ENCODE assay signal across 8 cellular contexts in the genomic region with DNA sequence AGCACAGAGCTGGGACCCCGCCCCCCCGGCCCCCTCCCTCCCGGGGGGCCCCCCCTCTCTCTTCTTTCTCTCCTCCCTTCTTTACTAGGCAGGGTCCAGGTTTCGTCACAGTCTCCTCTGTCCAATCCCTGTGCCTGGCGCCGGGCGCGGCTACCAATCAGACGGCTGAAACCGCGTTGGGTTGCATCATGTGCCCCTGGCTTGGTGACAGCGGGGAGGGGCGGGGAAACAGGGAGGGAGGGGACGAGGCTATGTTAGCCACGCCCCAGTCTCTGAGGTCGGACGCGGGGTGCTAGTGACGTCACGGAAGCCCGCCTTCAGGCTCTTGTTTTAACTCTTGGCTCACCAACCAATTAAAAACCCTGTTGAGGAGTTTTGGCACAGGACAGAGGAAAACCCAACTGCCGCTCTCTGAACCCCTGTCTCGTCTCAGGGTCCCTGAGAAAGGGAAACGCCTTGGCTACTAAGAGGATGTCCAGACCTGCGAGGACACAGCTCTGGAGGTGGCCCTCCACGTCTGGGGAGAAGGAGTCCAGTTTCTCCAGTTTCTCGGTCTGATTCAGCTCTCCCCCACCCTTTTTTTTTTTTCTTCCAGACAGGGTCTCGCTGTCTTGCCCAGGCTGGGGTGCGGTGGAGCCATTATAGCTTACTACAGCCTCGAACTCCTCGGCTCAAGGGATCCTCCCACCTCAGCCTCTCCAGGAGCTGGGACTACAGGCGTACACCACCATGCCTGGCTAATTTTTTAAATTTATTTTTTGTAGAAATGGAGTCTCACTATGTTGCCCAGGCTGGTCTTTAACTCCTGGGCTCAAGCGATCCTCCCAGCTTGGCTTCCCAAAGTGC.
A peak's percentile ranks its signal among the peaks of the same experiment; 100 is the strongest.
DNase-seq lines count a peak whose midpoint lies in the region; ATAC-seq and TF ChIP-seq lines count a peak whose summit lies in the region.

No MANE protein-coding gene starts in this region.

- H3K27ac ChIP-seq in caudate nucleus (ENCODE audit: low read depth, low read length) (peak overlapping the region; percentile 98), skin epidermis (peak overlapping the region in 20 of 21 experiments; percentile 80 to 98 (median 92))

- DNase-seq in AG04449 (ENCODE audit: low read depth, low spot score): peak; percentile 94
- DNase-seq in NCI-H226: peak; percentile 96
- DNase-seq in activated CD4-positive, CD25-positive, alpha-beta regulatory T cell (lab: John Stamatoyannopoulos, UW): peak; percentile 90 to 97 (median 94)
- DNase-seq in caudate nucleus (lab: John Stamatoyannopoulos, UW): peak; percentile 95 to 100 (median 99)
- DNase-seq in iPS-NIHi7 (ENCODE audit: extremely low spot score): peak; percentile 97

- TF ChIP-seq CTCF in AG04449 (IDR thresholded peaks at IDR 0.05; ENCODE audit: insufficient read depth, low read length, missing control alignments): no peak

- H3K4me3 ChIP-seq in AG04449 (ENCODE audit: low read depth, low read length): peak overlapping the region; percentile 94
- H3K4me3 ChIP-seq in skin epidermis: peak overlapping the region; percentile 57 to 94 (median 75)

- POLR2A ChIA-PET in AG04449 (lab: Yijun Ruan, JAX): interaction anchor here (0.7 to 2.0 kb wide), 6 partner anchors 10 to 101 kb away, joined by 3 to 13 read pairs (median 7); a partner anchor contains a TSS

- CTCF ChIA-PET in AG04449 (lab: Yijun Ruan, JAX): interaction anchor here (0.8 to 6.4 kb wide), 10 partner anchors 8 to 99 kb away, joined by 3 to 120 read pairs (median 5); a partner anchor contains a TSS

- ATAC-seq in GM18907 (IDR thresholded peaks at IDR 0.05; ENCODE audit: unreplicated experiment): peak; percentile 63
- ATAC-seq in HG03175 (IDR thresholded peaks at IDR 0.05; ENCODE audit: unreplicated experiment): peak; percentile 67

Comparison
In these comparisons a context has a peak if more than half of its experiments do, and no peak if none do; other contexts are left out.
1. Peak in every context shown above with its lines: DNase-seq, ATAC-seq, H3K4me3 ChIP-seq and H3K27ac ChIP-seq.